10 cellular contexts compared by ENCODE assay signal in genomic region chr5:124444147-124444775, GRCh38.
A peak's percentile ranks its signal among the peaks of the same experiment; 100 is the strongest.
DNase-seq lines count a peak whose midpoint lies in the region; ATAC-seq lines count a peak whose summit lies in the region.
"Had no signal": no experiment of that assay in that cellular context is flagged by ENCODE, and none has a peak within 500 bp of the region (broad histone marks: within the 10 kb centered on the region; RNA-seq: fewer than 3 reads in every experiment).

No MANE protein-coding gene starts in this region.

- DNase-seq in activated T-cell treated with anti-CD3 and anti-CD28 coated beads, Interleukin-2, amount 50 U/mL, for 4 hours = no peak
- no peak for DNase-seq in activated T-cell treated with anti-CD3 and anti-CD28 coated beads, Interleukin-2, amount 50 U/mL, for 1 hour
- DNase-seq in activated CD4-positive, CD25-positive, alpha-beta regulatory T cell treated with anti-CD3 and anti-CD28 coated beads, Interleukin-2, amount 50 U/mL, for 72 hours = no peak
- no peak for DNase-seq in nucleus accumbens (lab: John Stamatoyannopoulos, UW)
- no peak for DNase-seq in NCI-H526 treated with DMSO at 0.1 percent for 48 hours (lab: John Stamatoyannopoulos, UW)
- DNase-seq: mammary epithelial cell, small intestine had no signal

- no peaks in the 10 kb centered on the region for H3K27me3 Mint-ChIP-seq in activated T-cell treated with anti-CD3 and anti-CD28 coated beads, Interleukin-2, amount 50 U/mL, for 4 hours (ENCODE audit: low read depth)
- no peaks in the 10 kb centered on the region for H3K27me3 Mint-ChIP-seq in stimulated activated memory B cell treated with anti-CD40 and anti-IgM and Interleukin-4, amounts not matched to agents 10 μg/mL and 1 μg/mL and 100 μg/mL, for 72 hours

- H3K9me3 Mint-ChIP-seq in activated T-cell treated with anti-CD3 and anti-CD28 coated beads, Interleukin-2, amount 50 U/mL, for 4 hours = peaks cover 3% of the 10 kb centered on the region
- H3K9me3 Mint-ChIP-seq in stimulated activated memory B cell treated with anti-CD40 and anti-IgM and Interleukin-4, amounts not matched to agents 10 μg/mL and 1 μg/mL and 100 μg/mL, for 72 hours = no peaks in the 10 kb centered on the region

- ATAC-seq in activated T-cell treated with anti-CD3 and anti-CD28 coated beads, Interleukin-2, amount 50 U/mL, for 4 hours = peak; percentile 27 to 38
- ATAC-seq in HG02588 (IDR thresholded peaks at IDR 0.05; ENCODE audit: unreplicated experiment) = peak; percentile 100
- ATAC-seq in HG03460 (IDR thresholded peaks at IDR 0.05; ENCODE audit: unreplicated experiment) = peak; percentile 99
- peak; percentile 99 for ATAC-seq in stimulated activated memory B cell treated with anti-CD40 and anti-IgM and Interleukin-4, amounts not matched to agents 10 μg/mL and 1 μg/mL and 100 μg/mL, for 72 hours

- H3K4me3 Mint-ChIP-seq in activated T-cell treated with anti-CD3 and anti-CD28 coated beads, Interleukin-2, amount 50 U/mL, for 4 hours = no peak overlapping the region
- H3K4me3 Mint-ChIP-seq in stimulated activated memory B cell treated with anti-CD40 and anti-IgM and Interleukin-4, amounts not matched to agents 10 μg/mL and 1 μg/mL and 100 μg/mL, for 72 hours = no peak overlapping the region

- no peak overlapping the region for H3K27ac Mint-ChIP-seq in stimulated activated memory B cell treated with anti-CD40 and anti-IgM and Interleukin-4, amounts not matched to agents 10 μg/mL and 1 μg/mL and 100 μg/mL, for 72 hours

- H3K4me1 Mint-ChIP-seq in activated T-cell treated with anti-CD3 and anti-CD28 coated beads, Interleukin-2, amount 50 U/mL, for 4 hours (ENCODE audit: low read depth) = no peaks in the 10 kb centered on the region
- H3K4me1 Mint-ChIP-seq in stimulated activated memory B cell treated with anti-CD40 and anti-IgM and Interleukin-4, amounts not matched to agents 10 μg/mL and 1 μg/mL and 100 μg/mL, for 72 hours = peaks cover 17% of the 10 kb centered on the region

- no peaks in the 10 kb centered on the region for H3K36me3 Mint-ChIP-seq in activated T-cell treated with anti-CD3 and anti-CD28 coated beads, Interleukin-2, amount 50 U/mL, for 4 hours (ENCODE audit: insufficient read depth)
- no peaks in the 10 kb centered on the region for H3K36me3 Mint-ChIP-seq in stimulated activated memory B cell treated with anti-CD40 and anti-IgM and Interleukin-4, amounts not matched to agents 10 μg/mL and 1 μg/mL and 100 μg/mL, for 72 hours

Comparison
In these comparisons a context has a peak if more than half of its experiments do, and no peak if none do; other contexts are left out.
1. ATAC-seq: peak in every context shown above with its lines; median percentile 100 in HG02588; 99 in HG03460; 99 in stimulated activated memory B cell treated with anti-CD40 and anti-IgM and Interleukin-4, amounts not matched to agents 10 μg/mL and 1 μg/mL and 100 μg/mL, for 72 hours; 32 in activated T-cell treated with anti-CD3 and anti-CD28 coated beads, Interleukin-2, amount 50 U/mL, for 4 hours.